In genomic region chr17:9062399-9062902, GRCh38 we compare ENCODE assay signal across 3 cellular contexts.
TF ChIP-seq lines count a peak whose summit lies in the region.

No MANE protein-coding gene starts in this region.

TF ChIP-seq in liver, 16 proteins besides CTCF, POLR2A, EP300 and RAD21 (continued from another document):
- peak in 1 of 2 donors; percentile 42 for TF ChIP-seq HNF4A (conservative IDR thresholded peaks at IDR 0.05)

TF ChIP-seq in HepG2, 621 proteins besides CTCF, POLR2A, EP300 and RAD21:
- TF ChIP-seq, protein P1, sequence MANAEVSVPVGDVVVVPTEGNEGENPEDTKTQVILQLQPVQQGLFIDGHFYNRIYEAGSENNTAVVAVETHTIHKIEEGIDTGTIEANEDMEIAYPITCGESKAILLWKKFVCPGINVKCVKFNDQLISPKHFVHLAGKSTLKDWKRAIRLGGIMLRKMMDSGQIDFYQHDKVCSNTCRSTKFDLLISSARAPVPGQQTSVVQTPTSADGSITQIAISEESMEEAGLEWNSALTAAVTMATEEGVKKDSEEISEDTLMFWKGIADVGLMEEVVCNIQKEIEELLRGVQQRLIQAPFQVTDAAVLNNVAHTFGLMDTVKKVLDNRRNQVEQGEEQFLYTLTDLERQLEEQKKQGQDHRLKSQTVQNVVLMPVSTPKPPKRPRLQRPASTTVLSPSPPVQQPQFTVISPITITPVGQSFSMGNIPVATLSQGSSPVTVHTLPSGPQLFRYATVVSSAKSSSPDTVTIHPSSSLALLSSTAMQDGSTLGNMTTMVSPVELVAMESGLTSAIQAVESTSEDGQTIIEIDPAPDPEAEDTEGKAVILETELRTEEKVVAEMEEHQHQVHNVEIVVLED (CRISPR knock-in tag; IDR thresholded peaks at IDR 0.05; ENCODE audit: borderline replicate concordance): no peak
- TF ChIP-seq, protein P2, sequence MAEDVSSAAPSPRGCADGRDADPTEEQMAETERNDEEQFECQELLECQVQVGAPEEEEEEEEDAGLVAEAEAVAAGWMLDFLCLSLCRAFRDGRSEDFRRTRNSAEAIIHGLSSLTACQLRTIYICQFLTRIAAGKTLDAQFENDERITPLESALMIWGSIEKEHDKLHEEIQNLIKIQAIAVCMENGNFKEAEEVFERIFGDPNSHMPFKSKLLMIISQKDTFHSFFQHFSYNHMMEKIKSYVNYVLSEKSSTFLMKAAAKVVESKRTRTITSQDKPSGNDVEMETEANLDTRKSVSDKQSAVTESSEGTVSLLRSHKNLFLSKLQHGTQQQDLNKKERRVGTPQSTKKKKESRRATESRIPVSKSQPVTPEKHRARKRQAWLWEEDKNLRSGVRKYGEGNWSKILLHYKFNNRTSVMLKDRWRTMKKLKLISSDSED (CRISPR knock-in tag; IDR thresholded peaks at IDR 0.05): no peak
- no peak for TF ChIP-seq HIC2 (CRISPR knock-in tag; IDR thresholded peaks at IDR 0.05; ENCODE audit: low read depth)
TF ChIP-seq in HepG2: peak in this region for 0.

TF ChIP-seq in WTC11, 78 proteins besides CTCF, POLR2A, EP300 and RAD21:
- TF ChIP-seq, protein P3, sequence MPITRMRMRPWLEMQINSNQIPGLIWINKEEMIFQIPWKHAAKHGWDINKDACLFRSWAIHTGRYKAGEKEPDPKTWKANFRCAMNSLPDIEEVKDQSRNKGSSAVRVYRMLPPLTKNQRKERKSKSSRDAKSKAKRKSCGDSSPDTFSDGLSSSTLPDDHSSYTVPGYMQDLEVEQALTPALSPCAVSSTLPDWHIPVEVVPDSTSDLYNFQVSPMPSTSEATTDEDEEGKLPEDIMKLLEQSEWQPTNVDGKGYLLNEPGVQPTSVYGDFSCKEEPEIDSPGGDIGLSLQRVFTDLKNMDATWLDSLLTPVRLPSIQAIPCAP (CRISPR knock-in tag; IDR thresholded peaks at IDR 0.05): no peak
- TF ChIP-seq ZNF416 (CRISPR knock-in tag; IDR thresholded peaks at IDR 0.05) (no peak), OVOL2 (CRISPR knock-in tag; IDR thresholded peaks at IDR 0.05; ENCODE audit: borderline replicate concordance) (no peak), RORB (CRISPR knock-in tag; IDR thresholded peaks at IDR 0.05) (no peak), ZNF396 (CRISPR knock-in tag; IDR thresholded peaks at IDR 0.05; ENCODE audit: borderline replicate concordance) (no peak), NFATC4 (CRISPR knock-in tag; IDR thresholded peaks at IDR 0.05) (no peak), HMGXB4 (CRISPR knock-in tag; IDR thresholded peaks at IDR 0.05) (no peak), ZMAT4 (CRISPR knock-in tag; IDR thresholded peaks at IDR 0.05) (no peak), CBFB (CRISPR knock-in tag; IDR thresholded peaks at IDR 0.05; ENCODE audit: low read depth) (no peak), ZNF219 (CRISPR knock-in tag; IDR thresholded peaks at IDR 0.05; ENCODE audit: borderline replicate concordance) (no peak), KAT7 (CRISPR knock-in tag; IDR thresholded peaks at IDR 0.05; ENCODE audit: borderline replicate concordance) (no peak)
- TF ChIP-seq, protein P4, sequence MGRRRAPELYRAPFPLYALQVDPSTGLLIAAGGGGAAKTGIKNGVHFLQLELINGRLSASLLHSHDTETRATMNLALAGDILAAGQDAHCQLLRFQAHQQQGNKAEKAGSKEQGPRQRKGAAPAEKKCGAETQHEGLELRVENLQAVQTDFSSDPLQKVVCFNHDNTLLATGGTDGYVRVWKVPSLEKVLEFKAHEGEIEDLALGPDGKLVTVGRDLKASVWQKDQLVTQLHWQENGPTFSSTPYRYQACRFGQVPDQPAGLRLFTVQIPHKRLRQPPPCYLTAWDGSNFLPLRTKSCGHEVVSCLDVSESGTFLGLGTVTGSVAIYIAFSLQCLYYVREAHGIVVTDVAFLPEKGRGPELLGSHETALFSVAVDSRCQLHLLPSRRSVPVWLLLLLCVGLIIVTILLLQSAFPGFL (CRISPR knock-in tag; IDR thresholded peaks at IDR 0.05; ENCODE audit: borderline replicate concordance): no peak
